ENCODE assay signal across 8 cellular contexts in the genomic region with DNA sequence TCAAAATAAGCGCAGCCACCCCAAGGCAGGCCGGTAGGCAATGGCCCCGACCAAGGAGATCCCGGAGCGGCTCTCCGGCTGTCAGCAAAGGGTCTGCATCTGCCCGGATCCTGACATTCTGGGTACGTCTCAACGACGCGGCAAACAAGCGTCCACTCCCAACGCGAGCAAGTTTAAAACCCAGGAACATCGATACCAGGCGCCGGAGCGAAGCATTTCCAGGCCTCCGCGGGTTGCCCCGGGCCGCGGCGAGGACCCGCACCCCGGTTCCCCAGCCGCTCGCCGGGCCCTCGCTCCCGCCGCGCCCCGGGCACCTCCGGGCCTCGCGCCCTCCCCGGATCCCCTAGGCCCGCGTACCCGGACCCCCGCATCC. TPM values are rescaled to one million over a fixed set of nuclear protein-coding genes. Genes with fewer than 3 reads are reported as not detected.
DNase-seq lines count a peak whose midpoint lies in the region; ATAC-seq, FAIRE-seq and TF ChIP-seq lines count a peak whose summit lies in the region.

No MANE protein-coding gene starts in this region.

- TF ChIP-seq CTCF in 22Rv1 (IDR thresholded peaks at IDR 0.05), result no peak
- TF ChIP-seq CTCF in fibroblast of the aortic adventitia (IDR thresholded peaks at IDR 0.05; ENCODE audit: insufficient read depth, low read length), result no peak

- peaks cover 22% of the 10 kb centered on the region for H3K4me1 Mint-ChIP-seq in activated T-helper 2 cell treated with anti-CD3 and anti-CD28 coated beads, Interferon-gamma antibody, Interleukin-2, Interleukin-4, amounts not matched to agents 10 μg/mL and 5 μg/mL and 100 μg/mL, durations not matched to agents 14 hours and 24 hours and 36 hours (ENCODE audit: low read depth)
- peaks cover 19 to 23% of the 10 kb centered on the region in 2 donors for H3K4me1 Mint-ChIP-seq in natural killer cell treated with Interleukin-12 subunit alpha and Interleukin-12 subunit beta and Interleukin-15 and Interleukin-18, amount 100 ng/mL, for 72 hours (ENCODE audit: low read depth in 2 of 2)

- DNase-seq in GM12891 (ENCODE audit: insufficient read length, low spot score), result peak; percentile 47
- peak; percentile 68 for DNase-seq in NCI-H748 (lab: John Stamatoyannopoulos, UW; ENCODE audit: unreplicated experiment)
- DNase-seq in activated T-helper 2 cell treated with anti-CD3 and anti-CD28 coated beads, Interferon-gamma antibody, Interleukin-2, Interleukin-4, amounts not matched to agents 10 μg/mL and 5 μg/mL and 100 μg/mL, durations not matched to agents 14 hours and 24 hours and 36 hours (ENCODE audit: low spot score), result peak; percentile 18
- peak; percentile 45 for DNase-seq in fibroblast of the aortic adventitia (ENCODE audit: low read depth)
- no peak for DNase-seq in natural killer cell treated with Interleukin-12 subunit alpha and Interleukin-12 subunit beta and Interleukin-15 and Interleukin-18, amount 100 ng/mL, for 72 hours (ENCODE audit: low spot score)
- no peak for DNase-seq in NCI-H774 (lab: John Stamatoyannopoulos, UW)

- peak overlapping the region; percentile 82 for H3K4me3 ChIP-seq in fibroblast of the aortic adventitia (ENCODE audit: low read depth, low read length)

- peak overlapping the region; percentile 94 for H3K4me3 Mint-ChIP-seq in activated T-helper 2 cell treated with anti-CD3 and anti-CD28 coated beads, Interferon-gamma antibody, Interleukin-2, Interleukin-4, amounts not matched to agents 10 μg/mL and 5 μg/mL and 100 μg/mL, durations not matched to agents 14 hours and 24 hours and 36 hours (ENCODE audit: low read depth)
- peak overlapping the region; percentile 89 for H3K4me3 Mint-ChIP-seq in natural killer cell treated with Interleukin-12 subunit alpha and Interleukin-12 subunit beta and Interleukin-15 and Interleukin-18, amount 100 ng/mL, for 72 hours

- intact Hi-C loops in activated T-helper 2 cell treated with anti-CD3 and anti-CD28 coated beads, Interferon-gamma antibody, Interleukin-2, Interleukin-4, amounts not matched to agents 10 μg/mL and 5 μg/mL and 100 μg/mL, durations not matched to agents 14 hours and 24 hours and 36 hours (cut with micrococcal nuclease), result loop anchor here (1.0 kb wide), 1 partner anchor 20 kb away; a partner anchor contains a TSS

- ATAC-seq in HG02884 (IDR thresholded peaks at IDR 0.05; ENCODE audit: unreplicated experiment), result peak; percentile 26
- peak; percentile 59 to 60 for ATAC-seq in natural killer cell treated with Interleukin-12 subunit alpha and Interleukin-12 subunit beta and Interleukin-15 and Interleukin-18, amount 100 ng/mL, for 72 hours

- no peaks in the 10 kb centered on the region for H3K36me3 Mint-ChIP-seq in activated T-helper 2 cell treated with anti-CD3 and anti-CD28 coated beads, Interferon-gamma antibody, Interleukin-2, Interleukin-4, amounts not matched to agents 10 μg/mL and 5 μg/mL and 100 μg/mL, durations not matched to agents 14 hours and 24 hours and 36 hours (ENCODE audit: low read depth)
- no peaks in the 10 kb centered on the region for H3K36me3 Mint-ChIP-seq in natural killer cell treated with Interleukin-12 subunit alpha and Interleukin-12 subunit beta and Interleukin-15 and Interleukin-18, amount 100 ng/mL, for 72 hours

- peak overlapping the region; percentile 92 for H3K27ac Mint-ChIP-seq in activated T-helper 2 cell treated with anti-CD3 and anti-CD28 coated beads, Interferon-gamma antibody, Interleukin-2, Interleukin-4, amounts not matched to agents 10 μg/mL and 5 μg/mL and 100 μg/mL, durations not matched to agents 14 hours and 24 hours and 36 hours
- H3K27ac Mint-ChIP-seq in natural killer cell treated with Interleukin-12 subunit alpha and Interleukin-12 subunit beta and Interleukin-15 and Interleukin-18, amount 100 ng/mL, for 72 hours, result peak overlapping the region; percentile 76 to 90

- no peaks in the 10 kb centered on the region for H3K27me3 Mint-ChIP-seq in activated T-helper 2 cell treated with anti-CD3 and anti-CD28 coated beads, Interferon-gamma antibody, Interleukin-2, Interleukin-4, amounts not matched to agents 10 μg/mL and 5 μg/mL and 100 μg/mL, durations not matched to agents 14 hours and 24 hours and 36 hours (ENCODE audit: low read depth)
- no peaks in the 10 kb centered on the region for H3K27me3 Mint-ChIP-seq in natural killer cell treated with Interleukin-12 subunit alpha and Interleukin-12 subunit beta and Interleukin-15 and Interleukin-18, amount 100 ng/mL, for 72 hours

- TF ChIP-seq POLR2A in GM12891 (IDR thresholded peaks at IDR 0.05; ENCODE audit: low read depth, low read length), result no peak

- FAIRE-seq in GM12891 (lab: Jason Lieb, UNC), result no peak

- no peaks in the 10 kb centered on the region for H3K9me3 Mint-ChIP-seq in activated T-helper 2 cell treated with anti-CD3 and anti-CD28 coated beads, Interferon-gamma antibody, Interleukin-2, Interleukin-4, amounts not matched to agents 10 μg/mL and 5 μg/mL and 100 μg/mL, durations not matched to agents 14 hours and 24 hours and 36 hours
- H3K9me3 Mint-ChIP-seq in natural killer cell treated with Interleukin-12 subunit alpha and Interleukin-12 subunit beta and Interleukin-15 and Interleukin-18, amount 100 ng/mL, for 72 hours, result no peaks in the 10 kb centered on the region

- H3K27ac ChIP-seq in 22Rv1, result peak overlapping the region; percentile 80

TF ChIP-seq in GM12891, 5 proteins besides CTCF, POLR2A, EP300 and RAD21:
- TF ChIP-seq POLR2AphosphoS5 (IDR thresholded peaks at IDR 0.05; ENCODE audit: low read depth, low read length) (no peak), PAX5 (IDR thresholded peaks at IDR 0.05; ENCODE audit: insufficient read depth, low read length, severe bottlenecking) (no peak), TAF1 (IDR thresholded peaks at IDR 0.05; ENCODE audit: low read depth, low read length) (no peak), POU2F2 (IDR thresholded peaks at IDR 0.05; ENCODE audit: low read depth, low read length) (no peak)
TF ChIP-seq in GM12891: peak in this region for 0.

RNA-seq across cellular contexts. Expression of a gene that starts 0.5 kb away (rescaled TPM):
- polyA plus RNA-seq in GM12891 (2012; ENCODE audit: low read depth, missing spikeins), result 9.0 TPM
- total RNA-seq in activated T-helper 2 cell treated with anti-CD3 and anti-CD28 coated beads, Interferon-gamma antibody, Interleukin-2, Interleukin-4, amounts not matched to agents 10 μg/mL and 5 μg/mL and 100 μg/mL, durations not matched to agents 14 hours and 24 hours and 36 hours, result 23.7 and 27.6 TPM in 2 replicates
- total RNA-seq in fibroblast of the aortic adventitia (ENCODE audit: low replicate concordance), result 10.1 and 24.7 TPM in 2 replicates
- total RNA-seq in natural killer cell treated with Interleukin-12 subunit alpha and Interleukin-12 subunit beta and Interleukin-15 and Interleukin-18, amount 100 ng/mL, for 72 hours, result 10 to 100 TPM; 29.4 TPM

RNA-seq across cellular contexts. Expression of a gene that starts 20.3 kb away (rescaled TPM):
- 6.5 TPM for polyA plus RNA-seq in GM12891 (2012; ENCODE audit: low read depth, missing spikeins)
- 10.5 and 12.6 TPM in 2 replicates for total RNA-seq in activated T-helper 2 cell treated with anti-CD3 and anti-CD28 coated beads, Interferon-gamma antibody, Interleukin-2, Interleukin-4, amounts not matched to agents 10 μg/mL and 5 μg/mL and 100 μg/mL, durations not matched to agents 14 hours and 24 hours and 36 hours
- total RNA-seq in fibroblast of the aortic adventitia (ENCODE audit: low replicate concordance), result 12.0 and 32.3 TPM in 2 replicates
- total RNA-seq in natural killer cell treated with Interleukin-12 subunit alpha and Interleukin-12 subunit beta and Interleukin-15 and Interleukin-18, amount 100 ng/mL, for 72 hours, result 10 to 100 TPM; 10.8 to 11.2 TPM

RNA-seq across cellular contexts. Expression of a gene that starts 36.6 kb away (rescaled TPM):
- polyA plus RNA-seq in GM12891 (2012; ENCODE audit: low read depth, missing spikeins), result 101 TPM
- 106 and 108 TPM in 2 replicates for total RNA-seq in activated T-helper 2 cell treated with anti-CD3 and anti-CD28 coated beads, Interferon-gamma antibody, Interleukin-2, Interleukin-4, amounts not matched to agents 10 μg/mL and 5 μg/mL and 100 μg/mL, durations not matched to agents 14 hours and 24 hours and 36 hours
- 82.1 and 137 TPM in 2 replicates for total RNA-seq in fibroblast of the aortic adventitia (ENCODE audit: low replicate concordance)
- 10 to 100 TPM; 72.6 to 95.3 TPM for total RNA-seq in natural killer cell treated with Interleukin-12 subunit alpha and Interleukin-12 subunit beta and Interleukin-15 and Interleukin-18, amount 100 ng/mL, for 72 hours

Comparison
In these comparisons a context has a peak if more than half of its experiments do, and no peak if none do; other contexts are left out.
1. DNase-seq: peak in GM12891 (single experiment), NCI-H748 (single experiment), activated T-helper 2 cell treated with anti-CD3 and anti-CD28 coated beads, Interferon-gamma antibody, Interleukin-2, Interleukin-4, amounts not matched to agents 10 μg/mL and 5 μg/mL and 100 μg/mL, durations not matched to agents 14 hours and 24 hours and 36 hours (single experiment) and fibroblast of the aortic adventitia (single experiment); none in natural killer cell treated with Interleukin-12 subunit alpha and Interleukin-12 subunit beta and Interleukin-15 and Interleukin-18, amount 100 ng/mL, for 72 hours (single experiment) and NCI-H774 (single experiment).